In the genomic region with DNA sequence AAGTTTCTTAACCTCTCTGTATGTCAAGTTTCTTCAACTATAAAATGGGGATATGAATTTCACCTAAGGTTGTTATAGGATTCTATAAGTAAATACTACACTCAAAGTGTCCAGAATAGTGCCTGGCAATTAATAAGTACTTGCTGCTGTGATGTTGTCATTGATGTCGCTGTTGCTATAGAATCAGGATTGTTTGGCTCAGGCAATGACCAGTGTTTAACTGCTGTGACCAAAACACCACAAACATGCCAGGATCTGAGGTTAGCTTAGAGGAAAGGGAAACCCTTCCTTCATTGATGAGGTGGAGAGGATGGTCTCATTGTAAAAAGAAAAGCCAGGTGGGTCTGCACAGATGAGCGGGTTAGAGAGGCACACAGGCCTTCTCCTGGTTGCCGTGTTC, we compare ENCODE assay signal across 18 cellular contexts.
A peak's percentile ranks its signal among the peaks of the same experiment; 100 is the strongest.
DNase-seq lines count a peak whose midpoint lies in the region; ATAC-seq and TF ChIP-seq lines count a peak whose summit lies in the region.
"Had no signal": no experiment of that assay in that cellular context is flagged by ENCODE, and none has a peak within 500 bp of the region (broad histone marks: within the 10 kb centered on the region; RNA-seq: fewer than 3 reads in every experiment).

No MANE protein-coding gene starts in this region.

- no peaks in the 10 kb centered on the region for H3K9me3 ChIP-seq in GM23248 (ENCODE audit: low read depth)
- H3K9me3 ChIP-seq: MG63 had no signal

- H3K4me2 ChIP-seq in GM23248 (ENCODE audit: unreplicated experiment) = no peak overlapping the region

- in situ Hi-C loops in GM23248 (cut with MboI) = no loop called here

- H2AFZ ChIP-seq in GM23248 = no peak overlapping the region

- DNase-seq in AG10803 (ENCODE audit: low read depth) = peak; percentile 56
- DNase-seq in GM23248 = peak; percentile 31
- peak; percentile 44 for DNase-seq in astrocyte of the hippocampus (ENCODE audit: low read depth, low spot score)
- DNase-seq in left kidney (ENCODE audit: low read depth, low spot score) = peak; percentile 20
- DNase-seq in retina = no peak
- no peak for DNase-seq in GDM1 (lab: John Stamatoyannopoulos, UW)
- DNase-seq in NK-92 treated with Interleukin-12 subunit alpha and Interleukin-12 subunit beta, amount 100 ng/mL, for 24 hours (lab: John Stamatoyannopoulos, UW) = no peak
- DNase-seq: CD4-positive, CD25-positive, alpha-beta regulatory T cell; H9; Kasumi-1; MG63; NCI-H1417; NCI-H1694 treated with DMSO at 0.1 percent for 48 hours; NCI-H2081 treated with DMSO at 0.1 percent for 48 hours; NCI-H2171 treated with DMSO at 0.1 percent for 48 hours; NCI-H524 treated with DMSO at 0.1 percent for 48 hours; RPMI8226 had no signal

- H3K4me3 ChIP-seq in AG10803 (ENCODE audit: low read length) (no peak overlapping the region), GM23248 (no peak overlapping the region)
- H3K4me3 ChIP-seq: MG63 had no signal

- H3F3A ChIP-seq in GM23248 (ENCODE audit: insufficient read depth) = peaks cover 27% of the 10 kb centered on the region

- peaks cover 29% of the 10 kb centered on the region for H3K4me1 ChIP-seq in GM23248 (ENCODE audit: insufficient read depth)

- no peak for TF ChIP-seq CTCF in AG10803 (conservative IDR thresholded peaks at IDR 0.05; ENCODE audit: low read length)

- H3K36me3 ChIP-seq in GM23248 (ENCODE audit: low read depth) = no peaks in the 10 kb centered on the region
- H3K36me3 ChIP-seq: MG63 had no signal

- H3K9ac ChIP-seq in GM23248 = no peak overlapping the region

- 97 to 98% methylated on average over 3 of the region's 3 CpGs for WGBS in GM23248 (ENCODE audit: low coverage in 1 of 2, low lambda C conversion rate in 2 of 2, missing lambda C conversion rate in 2 of 2), 2 experiments

- H3K9me2 ChIP-seq in GM23248 (ENCODE audit: insufficient read depth) = no peaks in the 10 kb centered on the region

- H3K79me2 ChIP-seq in GM23248 (ENCODE audit: insufficient read depth) = no peaks in the 10 kb centered on the region

- H3K27ac ChIP-seq in GM23248 = no peak overlapping the region

- no peaks in the 10 kb centered on the region for H4K20me1 ChIP-seq in GM23248 (ENCODE audit: insufficient read depth)

- no peaks in the 10 kb centered on the region for H3K27me3 ChIP-seq in GM23248 (replicated peaks; ENCODE audit: insufficient read depth)
- H3K27me3 ChIP-seq: MG63 had no signal

- no peak for ATAC-seq in GM21367 (IDR thresholded peaks at IDR 0.05; ENCODE audit: unreplicated experiment)

Comparison
In these comparisons a context has a peak if more than half of its experiments do, and no peak if none do; other contexts are left out.
1. DNase-seq: peak in AG10803 (single experiment), GM23248 (single experiment), astrocyte of the hippocampus (single experiment) and left kidney (single experiment); none in retina (single experiment), GDM1 (single experiment) and NK-92 treated with Interleukin-12 subunit alpha and Interleukin-12 subunit beta, amount 100 ng/mL, for 24 hours (single experiment).